ENCODE assay signal across 26 cellular contexts in genomic region chr20:1945660-1946059, GRCh38. TPM values are rescaled to one million over a fixed set of nuclear protein-coding genes. Genes with fewer than 3 reads are reported as not detected.
DNase-seq lines count a peak whose midpoint lies in the region; ATAC-seq, FAIRE-seq and TF ChIP-seq lines count a peak whose summit lies in the region.
"Had no signal": no experiment of that assay in that cellular context is flagged by ENCODE, and none has a peak within 500 bp of the region (broad histone marks: within the 10 kb centered on the region; RNA-seq: fewer than 3 reads in every experiment).

No MANE protein-coding gene starts in this region.

- 0 out of 2 replicates have a peak overlapping the region, but pooled peaks have one; percentile 63 for H2BK12ac ChIP-seq in H1 (ENCODE audit: low read depth, low read length)

- H3K23ac ChIP-seq in H1 (ENCODE audit: insufficient read length) = no peak overlapping the region

- no peaks in the 10 kb centered on the region for H3K9me3 ChIP-seq in H1 (ENCODE audit: insufficient read depth in 2 of 2, low read depth in 1 of 2, low read length in 1 of 2)
- no peaks in the 10 kb centered on the region for H3K9me3 ChIP-seq in spleen
- H3K9me3 ChIP-seq: colonic mucosa, HAP-1, heart left ventricle had no signal

- H2BK120ac ChIP-seq in H1 (replicated peaks; ENCODE audit: low read depth, low read length) = no peak overlapping the region

- no peak overlapping the region for H3K9ac ChIP-seq in H1 (replicated peaks in 1 of 4; ENCODE audit: extremely low read depth in 1 of 4, low read depth in 3 of 4, low read length in 3 of 4)

- no peaks in the 10 kb centered on the region for H3K79me1 ChIP-seq in H1 (ENCODE audit: low read depth, low read length)

- H3K23me2 ChIP-seq in H1 (ENCODE audit: low read depth, low read length) = peaks cover 4% of the 10 kb centered on the region; the same call in 1 of the 2 replicates

- no peak for FAIRE-seq in H1 (lab: Jason Lieb, UNC)
- FAIRE-seq: astrocyte had no signal

- H4K91ac ChIP-seq in H1 (replicated peaks; ENCODE audit: insufficient read length, low read length) = no peak overlapping the region

- H2AFZ ChIP-seq in H1 (ENCODE audit: low read length) = no peak overlapping the region

- no peak overlapping the region for H3K18ac ChIP-seq in H1 (ENCODE audit: extremely low read depth, low read length)

- H4K8ac ChIP-seq in H1 (ENCODE audit: extremely low read depth, insufficient read depth, low read length) = no peak overlapping the region

- H3K4me3 ChIP-seq in HL-60 (replicated peaks; ENCODE audit: insufficient read depth, low read length) = no peak overlapping the region
- H3K4me3 ChIP-seq in H1 (ENCODE audit: extremely low read depth in 1 of 4, insufficient read depth in 2 of 4, low read depth in 3 of 4, low read length in 4 of 4) = no peak overlapping the region
- peak overlapping the region in 1 of 8 donors; percentile 11 for H3K4me3 ChIP-seq in spleen
- H3K4me3 ChIP-seq: colonic mucosa, HAP-1 had no signal

- no peaks in the 10 kb centered on the region for H3K36me3 ChIP-seq in H1 (ENCODE audit: control insufficient read depth in 2 of 4, insufficient read depth in 4 of 4, low read length in 3 of 4)
- no peaks in the 10 kb centered on the region for H3K36me3 ChIP-seq in spleen
- H3K36me3 ChIP-seq: colonic mucosa, HAP-1, heart left ventricle had no signal

- no peak overlapping the region for H4K5ac ChIP-seq in H1 (ENCODE audit: insufficient read length, low read depth, low read length)

- H3K27ac ChIP-seq in HL-60 (replicated peaks) = peak overlapping the region; percentile 82
- H3K27ac ChIP-seq in H1 (ENCODE audit: low read depth, low read length) = no peak overlapping the region
- peak overlapping the region in 7 of 8 donors; percentile 67 to 92 (median 75) for H3K27ac ChIP-seq in spleen
- H3K27ac ChIP-seq: colonic mucosa, VCaP had no signal

- no peaks in the 10 kb centered on the region for H3K79me2 ChIP-seq in H1 (ENCODE audit: control insufficient read depth in 1 of 2, insufficient read depth in 2 of 2, low read length in 2 of 2)

- intact Hi-C loops in spleen (cut with DNase I; ENCODE audit: low total_unique reads) = no loop called here

- no peak for TF ChIP-seq RAD21 in H1 (IDR thresholded peaks at IDR 0.05 in 1 of 2, conservative IDR thresholded peaks at IDR 0.05 in 1 of 2; ENCODE audit: low read depth in 2 of 2, low read length in 2 of 2)

- H2BK15ac ChIP-seq in H1 (ENCODE audit: low read length) = no peak overlapping the region

- TF ChIP-seq CTCF in HL-60 (IDR thresholded peaks at IDR 0.05; ENCODE audit: insufficient read depth, low read length) = no peak
- no peak for TF ChIP-seq CTCF in H1 (IDR thresholded peaks at IDR 0.05; ENCODE audit: control extremely low read depth in 1 of 3, insufficient read depth in 1 of 3, low read depth in 1 of 3, low read length in 3 of 3)
- no peak for TF ChIP-seq CTCF in spleen (IDR thresholded peaks at IDR 0.05 in 8 of 11, conservative IDR thresholded peaks at IDR 0.05 in 3 of 11)

- no peak overlapping the region for H3K56ac ChIP-seq in H1 (replicated peaks; ENCODE audit: insufficient read length, low read depth, low read length)

- no peak overlapping the region for H3K14ac ChIP-seq in H1 (ENCODE audit: insufficient read length)

- no peak for DNase-seq in HL-60 (ENCODE audit: low read depth in 1 of 2, low spot score in 1 of 2)
- peak; percentile 76 for DNase-seq in NOMO-1 treated with dmso at 0.1 percent for 144 hours (lab: John Stamatoyannopoulos, UW; ENCODE audit: unreplicated experiment)
- DNase-seq in H1 (ENCODE audit: low read depth in 1 of 2, low spot score in 2 of 2) = no peak
- DNase-seq in spleen = no peak
- no peak for DNase-seq in dermis blood vessel endothelial cell
- DNase-seq in NCI-H146 treated with DMSO at 0.1 percent for 48 hours (lab: John Stamatoyannopoulos, UW; ENCODE audit: unreplicated experiment) = no peak
- DNase-seq in NCI-H526 (lab: John Stamatoyannopoulos, UW) = no peak
- DNase-seq: activated CD4-positive, alpha-beta T cell treated with anti-CD3 and anti-CD28 coated beads, Interleukin-2, amount 50 U/mL, for 4 hours; activated naive CD4-positive, alpha-beta T cell treated with Interleukin-2 at 50 U/mL for 16 hours; COR-L47; immature natural killer cell; mammary epithelial cell; NCI-H187; NCI-H226 had no signal

- no peak overlapping the region for H3K4ac ChIP-seq in H1 (replicated peaks; ENCODE audit: insufficient read length, low read depth, low read length)

- 86% methylated on average over 7 of the region's 7 CpGs; no CpG with 5 or more reads in 1 of the 2 experiments for WGBS in H1 (ENCODE audit: extremely low coverage in 1 of 2, insufficient coverage in 1 of 2, insufficient read length in 1 of 2, insufficient replicate concordance in 2 of 2, low coverage in 1 of 2, low lambda C conversion rate in 2 of 2, missing lambda C conversion rate in 1 of 2), 2 experiments
- 56 to 60% (median 58%) methylated on average over 7 of the region's 7 CpGs for WGBS in spleen, 5 donors

- CTCF ChIA-PET in H1 (lab: Charles Lee; ENCODE audit: partially characterized antibody) = interaction anchor here (0.6 to 2.0 kb wide), 4 partner anchors 20 to 143 kb away, joined by 3 to 8 read pairs (median 4); partner anchors contain the start of gene PDYN

- H2BK5ac ChIP-seq in H1 (ENCODE audit: low read depth, low read length) = no peak overlapping the region

- POLR2A ChIA-PET in H1 (lab: Charles Lee; ENCODE audit: partially characterized antibody) = interaction anchor here (0.7 to 1.8 kb wide), 3 partner anchors 10 to 103 kb away, joined by 3 read pairs; no protein-coding TSS in a partner anchor

- H2AK5ac ChIP-seq in H1 (ENCODE audit: low read depth, low read length) = peak overlapping the region; percentile 91

- 0 out of 2 replicates have a peak overlapping the region, but pooled peaks have one; percentile 5 for H2BK20ac ChIP-seq in H1 (ENCODE audit: low read length)

- H3K4me2 ChIP-seq in H1 (ENCODE audit: insufficient read depth in 1 of 2, low read depth in 2 of 2, low read length in 2 of 2) = no peak overlapping the region; a peak in 1 of 4 replicates

- H3K27me3 ChIP-seq in HL-60 (ENCODE audit: insufficient read depth, poor library complexity, severe bottlenecking) (no peaks in the 10 kb centered on the region), H1 (replicated peaks in 1 of 4; ENCODE audit: control insufficient read depth in 3 of 4, extremely low read depth in 1 of 4, insufficient read depth in 3 of 4, low read length in 3 of 4) (peaks cover 0 to 31% (median 17%) of the 10 kb centered on the region in 4 experiments; a peak in 6 of 7 replicates), spleen (replicated peaks in 1 of 7) (peaks cover 0 to 41% (median 4%) of the 10 kb centered on the region in 7 donors)
- H3K27me3 ChIP-seq: colonic mucosa had no signal

- no peak for TF ChIP-seq POLR2A in H1 (IDR thresholded peaks at IDR 0.05; ENCODE audit: control extremely low read depth in 1 of 2, low read depth in 2 of 2, low read length in 2 of 2)
- TF ChIP-seq POLR2A in spleen (IDR thresholded peaks at IDR 0.05) = no peak

- TF ChIP-seq EP300 in H1 (IDR thresholded peaks at IDR 0.05; ENCODE audit: borderline replicate concordance in 1 of 2, low read depth in 2 of 2, low read length in 2 of 2) = no peak

- no peak for ATAC-seq in GM18861 (IDR thresholded peaks at IDR 0.05; ENCODE audit: unreplicated experiment)
- ATAC-seq: stimulated activated effector memory CD8-positive, alpha-beta T cell treated with anti-CD3 and anti-CD28 coated beads, Interleukin-12 subunit alpha, Interleukin-12 subunit beta, amount 100 ng/mL, for 72 hours; T-cell had no signal

- peaks cover 2 to 22% (median 9%) of the 10 kb centered on the region in 4 experiments; a peak in 6 of 7 replicates for H3K4me1 ChIP-seq in H1 (replicated peaks in 1 of 4; ENCODE audit: control insufficient read depth in 3 of 4, insufficient read depth in 4 of 4, low read length in 3 of 4)
- peaks cover 0 to 86% (median 51%) of the 10 kb centered on the region in 6 donors for H3K4me1 ChIP-seq in spleen
- H3K4me1 ChIP-seq: HAP-1 had no signal

- no peaks in the 10 kb centered on the region for H4K20me1 ChIP-seq in H1 (replicated peaks in 1 of 2; ENCODE audit: control insufficient read depth in 1 of 2, insufficient read depth in 2 of 2, low read length in 2 of 2)

TF ChIP-seq in H1, 55 proteins besides CTCF, POLR2A, EP300 and RAD21 (continues in another document):
- TF ChIP-seq SIN3A (conservative IDR thresholded peaks at IDR 0.05 in 1 of 2, IDR thresholded peaks at IDR 0.05 in 1 of 2; ENCODE audit: low read depth in 1 of 2, low read length in 2 of 2) (no peak), NRF1 (IDR thresholded peaks at IDR 0.05; ENCODE audit: low read depth, low read length) (no peak), BCL11A (IDR thresholded peaks at IDR 0.05; ENCODE audit: low read depth in 2 of 2, low read length in 2 of 2) (no peak), SRF (IDR thresholded peaks at IDR 0.05; ENCODE audit: low read depth, low read length) (no peak), SP1 (IDR thresholded peaks at IDR 0.05; ENCODE audit: low read depth, low read length) (no peak)

RNA-seq across cellular contexts. Expression of gene PDYN, which starts 48.2 kb away (rescaled TPM):
- total RNA-seq in H1 (2021; fragmentation: NEBNext Ultra II Directional; extraction: Animal tissue kit (Norgen Biotek cat#: 25700)) = 0.54 and 0.63 TPM in 2 replicates
- polyA plus RNA-seq in H1 (2011; rRNA removed) (0.46 and 0.60 TPM in 2 replicates), spleen (not detected)
- 0.56 TPM for polyA plus RNA-seq in H1 (2011; cell fraction: cytosol; rRNA removed)
- polyA plus RNA-seq in H1 (2011; cell fraction: nucleus; rRNA removed) = 0.40 TPM
- polyA plus RNA-seq in H1 (2012, experiment 1 of 2) = 0.43 to 0.94 TPM (median 0.65 TPM) in 4 replicates
- polyA plus RNA-seq in H1 (2012, experiment 2 of 2) = 0.35 TPM
- 0.36 TPM for polyA plus RNA-seq in H1 (2013, experiment 1 of 2)
- polyA plus RNA-seq in H1 (2013, experiment 2 of 2) = 0.53 TPM
- polyA minus RNA-seq in H1 (2011; rRNA and poly(A)+ RNA removed) = 0.41 and 0.71 TPM in 2 replicates
- polyA minus RNA-seq in H1 (2011; cell fraction: cytosol; rRNA and poly(A)+ RNA removed) = 0.44 TPM
- polyA minus RNA-seq in H1 (2011; cell fraction: nucleus; rRNA and poly(A)+ RNA removed) = 0.60 TPM
- total RNA-seq in spleen (not detected), dermis blood vessel endothelial cell (not detected in 2 replicates)
- total RNA-seq: astrocyte, colonic mucosa, heart left ventricle, mammary epithelial cell, myocyte, osteocyte, right cardiac atrium, RPMI7951, T-cell had no signal
- polyA plus RNA-seq: heart left ventricle, immature natural killer cell, mammary epithelial cell, right cardiac atrium had no signal

RNA-seq across cellular contexts. Expression of gene SIRPA, which starts 50.5 kb away (rescaled TPM):
- 4.3 and 4.4 TPM in 2 replicates for total RNA-seq in H1 (2021; fragmentation: NEBNext Ultra II Directional; extraction: Animal tissue kit (Norgen Biotek cat#: 25700))
- 3.9 and 5.7 TPM in 2 replicates for polyA plus RNA-seq in H1 (2011; rRNA removed)
- polyA plus RNA-seq in H1 (2011; cell fraction: cytosol; rRNA removed) = 3.2 TPM
- 6.7 TPM for polyA plus RNA-seq in H1 (2011; cell fraction: nucleus; rRNA removed)
- polyA plus RNA-seq in H1 (2012, experiment 1 of 2) = 4.9 to 6.1 TPM (median 5.2 TPM) in 4 replicates
- polyA plus RNA-seq in H1 (2012, experiment 2 of 2) = 4.8 TPM
- polyA plus RNA-seq in H1 (2013, experiment 1 of 2) = 2.9 TPM
- 3.1 TPM for polyA plus RNA-seq in H1 (2013, experiment 2 of 2)
- polyA minus RNA-seq in H1 (2011; rRNA and poly(A)+ RNA removed) = 3.2 and 3.4 TPM in 2 replicates
- polyA minus RNA-seq in H1 (2011; cell fraction: cytosol; rRNA and poly(A)+ RNA removed) = 3.3 TPM
- polyA minus RNA-seq in H1 (2011; cell fraction: nucleus; rRNA and poly(A)+ RNA removed) = 3.0 TPM
- 100 to 1,000 TPM in 1 of 7 donors, 10 to 100 TPM in 6; 28.9 to 104 (median 48.0) TPM for total RNA-seq in spleen
- polyA plus RNA-seq in spleen = 10 to 100 TPM in 2 of 3 donors, 1 to 10 TPM in 1; 9.8 to 15.9 (median 10.7) TPM
- 35.2 and 55.2 TPM in 2 replicates for total RNA-seq in dermis blood vessel endothelial cell
